ENCODE assay signal across 2 cellular contexts in genomic region chr2:231409773-231410172, GRCh38.
TF ChIP-seq lines count a peak whose summit lies in the region.

No MANE protein-coding gene starts in this region.

TF ChIP-seq in GM23338, 12 proteins besides CTCF, POLR2A, EP300 and RAD21:
- TF ChIP-seq STAT1 (IDR thresholded peaks at IDR 0.05; ENCODE audit: unreplicated experiment): no peak
- TF ChIP-seq JUNB (IDR thresholded peaks at IDR 0.05; ENCODE audit: unreplicated experiment): no peak
TF ChIP-seq in GM23338: peak in this region for 0.

TF ChIP-seq in H1, 55 proteins besides CTCF, POLR2A, EP300 and RAD21:
- no peak for TF ChIP-seq USF2 (IDR thresholded peaks at IDR 0.05; ENCODE audit: low read length)
- no peak for TF ChIP-seq SRF (IDR thresholded peaks at IDR 0.05; ENCODE audit: low read depth, low read length)
- no peak for TF ChIP-seq BACH1 (IDR thresholded peaks at IDR 0.05; ENCODE audit: low read length)
- TF ChIP-seq TAF1 (IDR thresholded peaks at IDR 0.05; ENCODE audit: low read depth, low read length): no peak
- no peak for TF ChIP-seq SAP30 (IDR thresholded peaks at IDR 0.05; ENCODE audit: insufficient read depth, insufficient replicate concordance, low read length)
